In the genomic region with DNA sequence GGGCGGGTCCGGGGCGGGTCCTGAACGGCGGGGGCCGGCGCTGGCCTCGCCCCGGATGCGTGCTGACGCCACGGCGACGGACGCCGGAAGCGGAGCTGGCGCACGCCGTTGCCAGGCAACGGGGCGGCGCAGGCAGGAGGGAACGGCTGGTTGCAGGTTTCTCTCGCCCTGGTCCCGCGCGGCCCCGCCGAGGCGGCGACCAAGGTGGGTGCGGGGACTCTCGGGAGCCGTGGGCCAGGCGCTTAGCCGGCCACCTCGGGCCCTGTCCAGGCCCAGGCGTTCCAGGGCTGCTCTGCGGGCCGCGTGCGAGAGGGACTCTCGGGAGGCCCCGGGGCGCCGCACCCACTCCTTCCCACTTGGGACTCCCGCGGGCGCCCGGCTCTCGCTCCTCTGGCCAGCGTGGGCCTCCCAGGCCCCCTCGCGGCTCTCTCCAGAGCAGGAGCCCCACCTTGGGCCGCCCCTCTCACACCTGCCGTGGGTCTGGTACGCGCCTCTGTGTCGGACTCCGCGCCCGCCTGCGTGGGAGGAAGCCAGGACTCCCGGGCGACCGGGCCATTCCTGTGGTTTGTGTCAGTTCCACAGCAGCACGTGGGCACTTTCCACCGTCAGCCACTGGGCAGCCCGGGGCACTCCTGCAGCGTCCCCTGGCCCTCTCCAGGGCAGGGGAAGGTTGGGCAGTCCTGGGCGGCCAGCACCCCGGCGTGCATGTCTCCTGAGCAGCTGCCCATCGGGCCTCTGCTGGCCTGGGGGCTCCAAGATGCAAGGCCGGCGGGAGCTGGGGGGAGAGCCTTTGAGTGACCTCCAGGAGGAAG, we compare ENCODE assay signal across 8 cellular contexts. TPM values are rescaled to one million over a fixed set of nuclear protein-coding genes. Genes with fewer than 3 reads are reported as not detected.
DNase-seq lines count a peak whose midpoint lies in the region; ATAC-seq and TF ChIP-seq lines count a peak whose summit lies in the region.

Gene CLBA1 (plus strand): TSS at position 114 of the 812 bp plus-strand sequence. CDS start 644 bp downstream, at position 758.

- peaks cover 9% of the 10 kb centered on the region for H3K27me3 Mint-ChIP-seq in T-helper 1 cell treated with Interleukin-12 subunit alpha and Interleukin-12 subunit beta and Interleukin-4 antibody, amounts not matched to agents 30 μg/mL and 1 μg/mL, for 36 hours (ENCODE audit: low read depth)

- H3K27ac ChIP-seq in ascending aorta (peak within 1 kb of the TSS; percentile 76 to 79), aorta (ENCODE audit: low read depth in 1 of 2, low read length in 2 of 2) (peak within 1 kb of the TSS in 1 of 2 donors; percentile 28)

- H3K4me3 ChIP-seq in GM12875 (ENCODE audit: low read depth, low read length): peak within 1 kb of the TSS; percentile 66
- peak within 1 kb of the TSS; percentile 85 to 98 for H3K4me3 ChIP-seq in ascending aorta
- peak within 1 kb of the TSS; percentile 53 to 73 for H3K4me3 ChIP-seq in aorta (ENCODE audit: low read length in 2 of 2)

- ATAC-seq in HG02610 (IDR thresholded peaks at IDR 0.05; ENCODE audit: unreplicated experiment) (peak; percentile 93), aorta (ENCODE audit: low FRiP score) (peak; percentile 93)

- H3K36me3 Mint-ChIP-seq in T-helper 1 cell treated with Interleukin-12 subunit alpha and Interleukin-12 subunit beta and Interleukin-4 antibody, amounts not matched to agents 30 μg/mL and 1 μg/mL, for 36 hours (ENCODE audit: low read depth): no peaks in the 10 kb centered on the region

- H3K27ac Mint-ChIP-seq in T-helper 1 cell treated with Interleukin-12 subunit alpha and Interleukin-12 subunit beta and Interleukin-4 antibody, amounts not matched to agents 30 μg/mL and 1 μg/mL, for 36 hours: peak within 1 kb of the TSS; percentile 26

- intact Hi-C loops in ascending aorta (cut with DNase I) (loop anchor here (1.0 to 2.0 kb wide), 3 partner anchors 13 to 53 kb away; partner anchors contain the start of gene CDCA4), aorta (cut with DNase I) (no loop called here)

- H3K4me1 ChIP-seq in ascending aorta (peaks cover 9 to 12% of the 10 kb centered on the region in 2 donors), aorta (ENCODE audit: control insufficient read depth in 1 of 2, insufficient read depth in 2 of 2, low read length in 2 of 2) (no peaks in the 10 kb centered on the region)

- peak within 1 kb of the TSS; percentile 63 for H3K4me3 Mint-ChIP-seq in T-helper 1 cell treated with Interleukin-12 subunit alpha and Interleukin-12 subunit beta and Interleukin-4 antibody, amounts not matched to agents 30 μg/mL and 1 μg/mL, for 36 hours

- no peaks in the 10 kb centered on the region for H3K27me3 ChIP-seq in ascending aorta
- H3K27me3 ChIP-seq in aorta (ENCODE audit: control insufficient read depth in 1 of 2, insufficient read depth in 2 of 2, low read length in 1 of 2): no peaks in the 10 kb centered on the region

- H3K9me3 Mint-ChIP-seq in T-helper 1 cell treated with Interleukin-12 subunit alpha and Interleukin-12 subunit beta and Interleukin-4 antibody, amounts not matched to agents 30 μg/mL and 1 μg/mL, for 36 hours: no peaks in the 10 kb centered on the region

- 1% methylated on average over 60 to 77 of the region's 77 CpGs for WGBS in aorta, 2 donors

- H3K9me3 ChIP-seq in ascending aorta: no peaks in the 10 kb centered on the region
- H3K9me3 ChIP-seq in aorta (ENCODE audit: control insufficient read depth, low read length): no peaks in the 10 kb centered on the region

- TF ChIP-seq CTCF in GM12875 (IDR thresholded peaks at IDR 0.05; ENCODE audit: borderline replicate concordance, insufficient read depth, low read depth, low read length) (no peak), ascending aorta (IDR thresholded peaks at IDR 0.05) (no peak)

- H3K4me1 Mint-ChIP-seq in T-helper 1 cell treated with Interleukin-12 subunit alpha and Interleukin-12 subunit beta and Interleukin-4 antibody, amounts not matched to agents 30 μg/mL and 1 μg/mL, for 36 hours (ENCODE audit: low read depth): peaks cover 5% of the 10 kb centered on the region

- DNase-seq in NCI-H1092 treated with DMSO at 0.1 percent for 48 hours (lab: John Stamatoyannopoulos, UW) (peak; percentile 74), ascending aorta (ENCODE audit: low spot score in 2 of 2) (peak in 1 of 2 donors; percentile 93), hippocampal formation (lab: John Stamatoyannopoulos, UW) (peak; percentile 74 to 83), retina (peak; percentile 92), aorta (peak; percentile 93 to 96)

- H3K36me3 ChIP-seq in ascending aorta (peaks cover 0 to 8% of the 10 kb centered on the region in 2 donors), aorta (ENCODE audit: control insufficient read depth in 1 of 2, insufficient read depth in 2 of 2, low read length in 1 of 2) (no peaks in the 10 kb centered on the region)

RNA-seq across cellular contexts. Expression of gene CLBA1, which starts in this region (rescaled TPM):
- total RNA-seq in ascending aorta: 18.1 TPM
- 1 to 10 TPM; 2.6 to 5.1 TPM for total RNA-seq in aorta
- polyA plus RNA-seq in aorta: 10 to 100 TPM in 1 of 2 donors, 1 to 10 TPM in 1; 1.8 to 10.2 TPM
